1 cellular context compared by ENCODE assay signal in genomic region chr1:54052934-54053744, GRCh38.
A peak's percentile ranks its signal among the peaks of the same experiment; 100 is the strongest.
TF ChIP-seq lines count a peak whose summit lies in the region.

TCEANC2 (plus strand) TSS chr1:54053608; CDS start chr1:54054423, 815 bp downstream.
TMEM59 (minus strand) TSS chr1:54053204; CDS start chr1:54053188, 16 bp downstream.

TF ChIP-seq in HepG2, 621 proteins besides CTCF, POLR2A, EP300 and RAD21 (continued from another document and continues in another):
- peak; percentile 40; the same call in 1 of the 2 replicates for TF ChIP-seq AHDC1 (CRISPR knock-in tag; IDR thresholded peaks at IDR 0.05; ENCODE audit: borderline replicate concordance)
- TF ChIP-seq NR2F2 (IDR thresholded peaks at IDR 0.05; ENCODE audit: borderline replicate concordance, low read depth), result no peak
- TF ChIP-seq HNF1A (IDR thresholded peaks at IDR 0.05; ENCODE audit: low read depth), result 0 out of 2 replicates have a peak, but pooled peaks have one; percentile 52
- peak; percentile 66; the same call in 1 of the 2 replicates for TF ChIP-seq HNF1A (CRISPR knock-in tag; IDR thresholded peaks at IDR 0.05; ENCODE audit: borderline replicate concordance)
- TF ChIP-seq BHLHE40 (IDR thresholded peaks at IDR 0.05; ENCODE audit: low read length), result no peak
- 0 out of 2 replicates have a peak, but pooled peaks have one; percentile 39 for TF ChIP-seq ZNF510 (CRISPR knock-in tag; IDR thresholded peaks at IDR 0.05; ENCODE audit: low read depth)
- TF ChIP-seq ZNF639 (CRISPR knock-in tag; conservative IDR thresholded peaks at IDR 0.05), result no peak
- no peak for TF ChIP-seq PHB2 (IDR thresholded peaks at IDR 0.05; ENCODE audit: partially characterized antibody)
- TF ChIP-seq SCMH1 (CRISPR knock-in tag; IDR thresholded peaks at IDR 0.05; ENCODE audit: borderline replicate concordance), result no peak
- TF ChIP-seq KLF13 (CRISPR knock-in tag; IDR thresholded peaks at IDR 0.05), result no peak
- no peak for TF ChIP-seq ZNF589 (CRISPR knock-in tag; conservative IDR thresholded peaks at IDR 0.05)
- TF ChIP-seq NCOA1 (CRISPR knock-in tag; IDR thresholded peaks at IDR 0.05), result no peak
- TF ChIP-seq ZEB1 (IDR thresholded peaks at IDR 0.05; ENCODE audit: insufficient replicate concordance, low read depth), result peak; percentile 74
- TF ChIP-seq GLI4 (CRISPR knock-in tag; IDR thresholded peaks at IDR 0.05; ENCODE audit: borderline replicate concordance), result no peak
- TF ChIP-seq CC2D1A (CRISPR knock-in tag; IDR thresholded peaks at IDR 0.05), result no peak
- peak; percentile 48; the same call in 1 of the 2 replicates for TF ChIP-seq ZNF607 (CRISPR knock-in tag; IDR thresholded peaks at IDR 0.05; ENCODE audit: borderline replicate concordance)
- TF ChIP-seq NPAS2 (CRISPR knock-in tag; IDR thresholded peaks at IDR 0.05; ENCODE audit: borderline replicate concordance), result no peak
- no peak for TF ChIP-seq PAWR (CRISPR knock-in tag; IDR thresholded peaks at IDR 0.05; ENCODE audit: borderline replicate concordance)
- TF ChIP-seq NR1H2 (CRISPR knock-in tag; IDR thresholded peaks at IDR 0.05; ENCODE audit: borderline replicate concordance, low read depth), result no peak
- TF ChIP-seq ZNF121 (CRISPR knock-in tag; IDR thresholded peaks at IDR 0.05), result no peak
- TF ChIP-seq ZIK1 (CRISPR knock-in tag; IDR thresholded peaks at IDR 0.05; ENCODE audit: borderline replicate concordance, low read depth), result 0 out of 2 replicates have a peak, but pooled peaks have one; percentile 18
- peak; percentile 70; the same call in 1 of the 2 replicates for TF ChIP-seq TFE3 (CRISPR knock-in tag; IDR thresholded peaks at IDR 0.05)
- no peak; the same call in 1 of the 2 replicates for TF ChIP-seq ZBTB25 (CRISPR knock-in tag; IDR thresholded peaks at IDR 0.05)
- no peak for TF ChIP-seq ZNF33A (CRISPR knock-in tag; IDR thresholded peaks at IDR 0.05; ENCODE audit: borderline replicate concordance)
- TF ChIP-seq POLR2AphosphoS5 (IDR thresholded peaks at IDR 0.05; ENCODE audit: low read depth, low read length), result peak; percentile 55
- TF ChIP-seq MXD1 (CRISPR knock-in tag; IDR thresholded peaks at IDR 0.05), result peak; percentile 37; the same call in 1 of the 2 replicates
- TF ChIP-seq HMGXB3 (CRISPR knock-in tag; IDR thresholded peaks at IDR 0.05; ENCODE audit: borderline replicate concordance), result peak; percentile 77
- TF ChIP-seq ONECUT2 (CRISPR knock-in tag; IDR thresholded peaks at IDR 0.05), result no peak
- no peak for TF ChIP-seq ZC3H13 (CRISPR knock-in tag; IDR thresholded peaks at IDR 0.05)
- no peak for TF ChIP-seq GTF2F1 (IDR thresholded peaks at IDR 0.05; ENCODE audit: low read length)
- 0 out of 2 replicates have a peak, but pooled peaks have one; percentile 52 for TF ChIP-seq SALL2 (CRISPR knock-in tag; IDR thresholded peaks at IDR 0.05)
- TF ChIP-seq KLF11 (CRISPR knock-in tag; IDR thresholded peaks at IDR 0.05), result peak; percentile 70; the same call in 1 of the 2 replicates
- TF ChIP-seq AGO1 (IDR thresholded peaks at IDR 0.05; ENCODE audit: low read depth, low read length, poor library complexity, severe bottlenecking), result peak; percentile 60
- peak; percentile 51; the same call in 1 of the 2 replicates for TF ChIP-seq ZBTB7B (CRISPR knock-in tag; IDR thresholded peaks at IDR 0.05)
- TF ChIP-seq CHCHD3 (CRISPR knock-in tag; IDR thresholded peaks at IDR 0.05), result no peak
- no peak for TF ChIP-seq IRF1 (CRISPR knock-in tag; IDR thresholded peaks at IDR 0.05; ENCODE audit: low read depth)
- 0 out of 2 replicates have a peak, but pooled peaks have one; percentile 37 for TF ChIP-seq YEATS4 (CRISPR knock-in tag; IDR thresholded peaks at IDR 0.05; ENCODE audit: borderline replicate concordance)
- peak; percentile 55 for TF ChIP-seq SSRP1 (CRISPR knock-in tag; IDR thresholded peaks at IDR 0.05)
- TF ChIP-seq NBN (conservative IDR thresholded peaks at IDR 0.05), result no peak
- TF ChIP-seq CREBL2 (CRISPR knock-in tag; IDR thresholded peaks at IDR 0.05; ENCODE audit: borderline replicate concordance), result no peak
- TF ChIP-seq NKX3-1 (CRISPR knock-in tag; IDR thresholded peaks at IDR 0.05), result no peak
